Comparison of ENCODE assay signal across 1 cellular context in the genomic region with DNA sequence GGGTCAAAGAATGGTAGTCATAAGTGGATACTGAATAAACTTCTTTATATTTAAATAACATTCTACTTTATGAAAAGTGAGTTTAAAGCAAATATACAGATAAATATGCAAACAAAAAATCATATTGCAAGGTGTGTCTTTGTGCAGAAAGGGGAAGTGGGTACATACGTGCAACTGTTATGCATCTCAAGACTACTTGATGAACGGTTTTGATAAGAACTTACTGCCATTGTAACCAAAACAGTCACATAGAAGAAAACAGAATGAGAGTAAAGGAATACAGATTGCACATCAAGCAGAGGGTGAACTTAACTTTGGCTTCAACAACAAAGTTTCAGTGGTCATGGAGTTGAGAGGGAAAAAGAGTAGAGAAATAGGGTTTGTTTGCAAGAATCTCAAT.
TF ChIP-seq lines count a peak whose summit lies in the region.

No MANE protein-coding gene starts in this region.

TF ChIP-seq in GM12878, 131 proteins besides CTCF, POLR2A, EP300 and RAD21 (continued from another document):
- TF ChIP-seq, protein P1, sequence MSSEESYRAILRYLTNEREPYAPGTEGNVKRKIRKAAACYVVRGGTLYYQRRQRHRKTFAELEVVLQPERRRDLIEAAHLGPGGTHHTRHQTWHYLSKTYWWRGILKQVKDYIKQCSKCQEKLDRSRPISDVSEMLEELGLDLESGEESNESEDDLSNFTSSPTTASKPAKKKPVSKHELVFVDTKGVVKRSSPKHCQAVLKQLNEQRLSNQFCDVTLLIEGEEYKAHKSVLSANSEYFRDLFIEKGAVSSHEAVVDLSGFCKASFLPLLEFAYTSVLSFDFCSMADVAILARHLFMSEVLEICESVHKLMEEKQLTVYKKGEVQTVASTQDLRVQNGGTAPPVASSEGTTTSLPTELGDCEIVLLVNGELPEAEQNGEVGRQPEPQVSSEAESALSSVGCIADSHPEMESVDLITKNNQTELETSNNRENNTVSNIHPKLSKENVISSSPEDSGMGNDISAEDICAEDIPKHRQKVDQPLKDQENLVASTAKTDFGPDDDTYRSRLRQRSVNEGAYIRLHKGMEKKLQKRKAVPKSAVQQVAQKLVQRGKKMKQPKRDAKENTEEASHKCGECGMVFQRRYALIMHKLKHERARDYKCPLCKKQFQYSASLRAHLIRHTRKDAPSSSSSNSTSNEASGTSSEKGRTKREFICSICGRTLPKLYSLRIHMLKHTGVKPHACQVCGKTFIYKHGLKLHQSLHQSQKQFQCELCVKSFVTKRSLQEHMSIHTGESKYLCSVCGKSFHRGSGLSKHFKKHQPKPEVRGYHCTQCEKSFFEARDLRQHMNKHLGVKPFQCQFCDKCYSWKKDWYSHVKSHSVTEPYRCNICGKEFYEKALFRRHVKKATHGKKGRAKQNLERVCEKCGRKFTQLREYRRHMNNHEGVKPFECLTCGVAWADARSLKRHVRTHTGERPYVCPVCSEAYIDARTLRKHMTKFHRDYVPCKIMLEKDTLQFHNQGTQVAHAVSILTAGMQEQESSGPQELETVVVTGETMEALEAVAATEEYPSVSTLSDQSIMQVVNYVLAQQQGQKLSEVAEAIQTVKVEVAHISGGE (CRISPR knock-in tag; IDR thresholded peaks at IDR 0.05): no peak
- TF ChIP-seq, protein P2, sequence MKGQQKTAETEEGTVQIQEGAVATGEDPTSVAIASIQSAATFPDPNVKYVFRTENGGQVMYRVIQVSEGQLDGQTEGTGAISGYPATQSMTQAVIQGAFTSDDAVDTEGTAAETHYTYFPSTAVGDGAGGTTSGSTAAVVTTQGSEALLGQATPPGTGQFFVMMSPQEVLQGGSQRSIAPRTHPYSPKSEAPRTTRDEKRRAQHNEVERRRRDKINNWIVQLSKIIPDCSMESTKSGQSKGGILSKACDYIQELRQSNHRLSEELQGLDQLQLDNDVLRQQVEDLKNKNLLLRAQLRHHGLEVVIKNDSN (IDR thresholded peaks at IDR 0.05; ENCODE audit: borderline replicate concordance, extremely low read length, insufficient read depth, low read depth, low read length): no peak
- TF ChIP-seq, protein P3, sequence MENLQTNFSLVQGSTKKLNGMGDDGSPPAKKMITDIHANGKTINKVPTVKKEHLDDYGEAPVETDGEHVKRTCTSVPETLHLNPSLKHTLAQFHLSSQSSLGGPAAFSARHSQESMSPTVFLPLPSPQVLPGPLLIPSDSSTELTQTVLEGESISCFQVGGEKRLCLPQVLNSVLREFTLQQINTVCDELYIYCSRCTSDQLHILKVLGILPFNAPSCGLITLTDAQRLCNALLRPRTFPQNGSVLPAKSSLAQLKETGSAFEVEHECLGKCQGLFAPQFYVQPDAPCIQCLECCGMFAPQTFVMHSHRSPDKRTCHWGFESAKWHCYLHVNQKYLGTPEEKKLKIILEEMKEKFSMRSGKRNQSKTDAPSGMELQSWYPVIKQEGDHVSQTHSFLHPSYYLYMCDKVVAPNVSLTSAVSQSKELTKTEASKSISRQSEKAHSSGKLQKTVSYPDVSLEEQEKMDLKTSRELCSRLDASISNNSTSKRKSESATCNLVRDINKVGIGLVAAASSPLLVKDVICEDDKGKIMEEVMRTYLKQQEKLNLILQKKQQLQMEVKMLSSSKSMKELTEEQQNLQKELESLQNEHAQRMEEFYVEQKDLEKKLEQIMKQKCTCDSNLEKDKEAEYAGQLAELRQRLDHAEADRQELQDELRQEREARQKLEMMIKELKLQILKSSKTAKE (IDR thresholded peaks at IDR 0.05; ENCODE audit: low read depth, poor library complexity, severe bottlenecking): no peak
- no peak for TF ChIP-seq NFIC (IDR thresholded peaks at IDR 0.05; ENCODE audit: low read depth, low read length)
- no peak for TF ChIP-seq HDAC6 (IDR thresholded peaks at IDR 0.05; ENCODE audit: unreplicated experiment)
- no peak for TF ChIP-seq NR2C2 (IDR thresholded peaks at IDR 0.05; ENCODE audit: borderline replicate concordance, control insufficient read depth, insufficient read length, low read depth)
- TF ChIP-seq, protein P4, sequence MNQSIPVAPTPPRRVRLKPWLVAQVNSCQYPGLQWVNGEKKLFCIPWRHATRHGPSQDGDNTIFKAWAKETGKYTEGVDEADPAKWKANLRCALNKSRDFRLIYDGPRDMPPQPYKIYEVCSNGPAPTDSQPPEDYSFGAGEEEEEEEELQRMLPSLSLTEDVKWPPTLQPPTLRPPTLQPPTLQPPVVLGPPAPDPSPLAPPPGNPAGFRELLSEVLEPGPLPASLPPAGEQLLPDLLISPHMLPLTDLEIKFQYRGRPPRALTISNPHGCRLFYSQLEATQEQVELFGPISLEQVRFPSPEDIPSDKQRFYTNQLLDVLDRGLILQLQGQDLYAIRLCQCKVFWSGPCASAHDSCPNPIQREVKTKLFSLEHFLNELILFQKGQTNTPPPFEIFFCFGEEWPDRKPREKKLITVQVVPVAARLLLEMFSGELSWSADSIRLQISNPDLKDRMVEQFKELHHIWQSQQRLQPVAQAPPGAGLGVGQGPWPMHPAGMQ (IDR thresholded peaks at IDR 0.05; ENCODE audit: borderline replicate concordance): no peak
- no peak for TF ChIP-seq CEBPB (IDR thresholded peaks at IDR 0.05; ENCODE audit: borderline replicate concordance in 1 of 2, low read depth in 2 of 2, low read length in 2 of 2)
- TF ChIP-seq, protein P5, sequence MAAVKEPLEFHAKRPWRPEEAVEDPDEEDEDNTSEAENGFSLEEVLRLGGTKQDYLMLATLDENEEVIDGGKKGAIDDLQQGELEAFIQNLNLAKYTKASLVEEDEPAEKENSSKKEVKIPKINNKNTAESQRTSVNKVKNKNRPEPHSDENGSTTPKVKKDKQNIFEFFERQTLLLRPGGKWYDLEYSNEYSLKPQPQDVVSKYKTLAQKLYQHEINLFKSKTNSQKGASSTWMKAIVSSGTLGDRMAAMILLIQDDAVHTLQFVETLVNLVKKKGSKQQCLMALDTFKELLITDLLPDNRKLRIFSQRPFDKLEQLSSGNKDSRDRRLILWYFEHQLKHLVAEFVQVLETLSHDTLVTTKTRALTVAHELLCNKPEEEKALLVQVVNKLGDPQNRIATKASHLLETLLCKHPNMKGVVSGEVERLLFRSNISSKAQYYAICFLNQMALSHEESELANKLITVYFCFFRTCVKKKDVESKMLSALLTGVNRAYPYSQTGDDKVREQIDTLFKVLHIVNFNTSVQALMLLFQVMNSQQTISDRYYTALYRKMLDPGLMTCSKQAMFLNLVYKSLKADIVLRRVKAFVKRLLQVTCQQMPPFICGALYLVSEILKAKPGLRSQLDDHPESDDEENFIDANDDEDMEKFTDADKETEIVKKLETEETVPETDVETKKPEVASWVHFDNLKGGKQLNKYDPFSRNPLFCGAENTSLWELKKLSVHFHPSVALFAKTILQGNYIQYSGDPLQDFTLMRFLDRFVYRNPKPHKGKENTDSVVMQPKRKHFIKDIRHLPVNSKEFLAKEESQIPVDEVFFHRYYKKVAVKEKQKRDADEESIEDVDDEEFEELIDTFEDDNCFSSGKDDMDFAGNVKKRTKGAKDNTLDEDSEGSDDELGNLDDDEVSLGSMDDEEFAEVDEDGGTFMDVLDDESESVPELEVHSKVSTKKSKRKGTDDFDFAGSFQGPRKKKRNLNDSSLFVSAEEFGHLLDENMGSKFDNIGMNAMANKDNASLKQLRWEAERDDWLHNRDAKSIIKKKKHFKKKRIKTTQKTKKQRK (IDR thresholded peaks at IDR 0.05; ENCODE audit: low read depth, low read length): no peak
- no peak for TF ChIP-seq YBX1 (IDR thresholded peaks at IDR 0.05)
- peak; percentile 46; the same call in 1 of the 2 replicates for TF ChIP-seq DPF2 (IDR thresholded peaks at IDR 0.05)
- no peak for TF ChIP-seq MXI1 (IDR thresholded peaks at IDR 0.05; ENCODE audit: low read depth, low read length)
- TF ChIP-seq, protein P6, sequence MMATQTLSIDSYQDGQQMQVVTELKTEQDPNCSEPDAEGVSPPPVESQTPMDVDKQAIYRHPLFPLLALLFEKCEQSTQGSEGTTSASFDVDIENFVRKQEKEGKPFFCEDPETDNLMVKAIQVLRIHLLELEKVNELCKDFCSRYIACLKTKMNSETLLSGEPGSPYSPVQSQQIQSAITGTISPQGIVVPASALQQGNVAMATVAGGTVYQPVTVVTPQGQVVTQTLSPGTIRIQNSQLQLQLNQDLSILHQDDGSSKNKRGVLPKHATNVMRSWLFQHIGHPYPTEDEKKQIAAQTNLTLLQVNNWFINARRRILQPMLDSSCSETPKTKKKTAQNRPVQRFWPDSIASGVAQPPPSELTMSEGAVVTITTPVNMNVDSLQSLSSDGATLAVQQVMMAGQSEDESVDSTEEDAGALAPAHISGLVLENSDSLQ (IDR thresholded peaks at IDR 0.05): no peak
- TF ChIP-seq CHD1 (IDR thresholded peaks at IDR 0.05; ENCODE audit: low read depth, low read length): no peak
- TF ChIP-seq, protein P7, sequence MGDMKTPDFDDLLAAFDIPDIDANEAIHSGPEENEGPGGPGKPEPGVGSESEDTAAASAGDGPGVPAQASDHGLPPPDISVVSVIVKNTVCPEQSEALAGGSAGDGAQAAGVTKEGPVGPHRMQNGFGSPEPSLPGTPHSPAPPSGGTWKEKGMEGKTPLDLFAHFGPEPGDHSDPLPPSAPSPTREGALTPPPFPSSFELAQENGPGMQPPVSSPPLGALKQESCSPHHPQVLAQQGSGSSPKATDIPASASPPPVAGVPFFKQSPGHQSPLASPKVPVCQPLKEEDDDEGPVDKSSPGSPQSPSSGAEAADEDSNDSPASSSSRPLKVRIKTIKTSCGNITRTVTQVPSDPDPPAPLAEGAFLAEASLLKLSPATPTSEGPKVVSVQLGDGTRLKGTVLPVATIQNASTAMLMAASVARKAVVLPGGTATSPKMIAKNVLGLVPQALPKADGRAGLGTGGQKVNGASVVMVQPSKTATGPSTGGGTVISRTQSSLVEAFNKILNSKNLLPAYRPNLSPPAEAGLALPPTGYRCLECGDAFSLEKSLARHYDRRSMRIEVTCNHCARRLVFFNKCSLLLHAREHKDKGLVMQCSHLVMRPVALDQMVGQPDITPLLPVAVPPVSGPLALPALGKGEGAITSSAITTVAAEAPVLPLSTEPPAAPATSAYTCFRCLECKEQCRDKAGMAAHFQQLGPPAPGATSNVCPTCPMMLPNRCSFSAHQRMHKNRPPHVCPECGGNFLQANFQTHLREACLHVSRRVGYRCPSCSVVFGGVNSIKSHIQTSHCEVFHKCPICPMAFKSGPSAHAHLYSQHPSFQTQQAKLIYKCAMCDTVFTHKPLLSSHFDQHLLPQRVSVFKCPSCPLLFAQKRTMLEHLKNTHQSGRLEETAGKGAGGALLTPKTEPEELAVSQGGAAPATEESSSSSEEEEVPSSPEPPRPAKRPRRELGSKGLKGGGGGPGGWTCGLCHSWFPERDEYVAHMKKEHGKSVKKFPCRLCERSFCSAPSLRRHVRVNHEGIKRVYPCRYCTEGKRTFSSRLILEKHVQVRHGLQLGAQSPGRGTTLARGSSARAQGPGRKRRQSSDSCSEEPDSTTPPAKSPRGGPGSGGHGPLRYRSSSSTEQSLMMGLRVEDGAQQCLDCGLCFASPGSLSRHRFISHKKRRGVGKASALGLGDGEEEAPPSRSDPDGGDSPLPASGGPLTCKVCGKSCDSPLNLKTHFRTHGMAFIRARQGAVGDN (IDR thresholded peaks at IDR 0.05): no peak
- TF ChIP-seq, protein P8, sequence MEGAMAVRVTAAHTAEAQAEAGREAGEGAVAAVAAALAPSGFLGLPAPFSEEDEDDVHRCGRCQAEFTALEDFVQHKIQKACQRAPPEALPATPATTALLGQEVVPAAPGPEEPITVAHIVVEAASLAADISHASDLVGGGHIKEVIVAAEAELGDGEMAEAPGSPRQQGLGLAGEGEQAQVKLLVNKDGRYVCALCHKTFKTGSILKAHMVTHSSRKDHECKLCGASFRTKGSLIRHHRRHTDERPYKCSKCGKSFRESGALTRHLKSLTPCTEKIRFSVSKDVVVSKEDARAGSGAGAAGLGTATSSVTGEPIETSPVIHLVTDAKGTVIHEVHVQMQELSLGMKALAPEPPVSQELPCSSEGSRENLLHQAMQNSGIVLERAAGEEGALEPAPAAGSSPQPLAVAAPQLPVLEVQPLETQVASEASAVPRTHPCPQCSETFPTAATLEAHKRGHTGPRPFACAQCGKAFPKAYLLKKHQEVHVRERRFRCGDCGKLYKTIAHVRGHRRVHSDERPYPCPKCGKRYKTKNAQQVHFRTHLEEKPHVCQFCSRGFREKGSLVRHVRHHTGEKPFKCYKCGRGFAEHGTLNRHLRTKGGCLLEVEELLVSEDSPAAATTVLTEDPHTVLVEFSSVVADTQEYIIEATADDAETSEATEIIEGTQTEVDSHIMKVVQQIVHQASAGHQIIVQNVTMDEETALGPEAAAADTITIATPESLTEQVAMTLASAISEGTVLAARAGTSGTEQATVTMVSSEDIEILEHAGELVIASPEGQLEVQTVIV (IDR thresholded peaks at IDR 0.05; ENCODE audit: borderline replicate concordance, partially characterized antibody): no peak
- peak; percentile 36; the same call in 1 of the 2 replicates for TF ChIP-seq RUNX3 (IDR thresholded peaks at IDR 0.05; ENCODE audit: low read length)
- no peak for TF ChIP-seq ZNF384 (IDR thresholded peaks at IDR 0.05; ENCODE audit: borderline replicate concordance, low read depth, low read length)
- TF ChIP-seq MYB (IDR thresholded peaks at IDR 0.05; ENCODE audit: borderline replicate concordance, low read depth, low read length): no peak
- no peak for TF ChIP-seq SMAD5 (IDR thresholded peaks at IDR 0.05; ENCODE audit: low read depth)
- TF ChIP-seq BMI1 (IDR thresholded peaks at IDR 0.05; ENCODE audit: borderline replicate concordance): no peak
- TF ChIP-seq, protein P9, sequence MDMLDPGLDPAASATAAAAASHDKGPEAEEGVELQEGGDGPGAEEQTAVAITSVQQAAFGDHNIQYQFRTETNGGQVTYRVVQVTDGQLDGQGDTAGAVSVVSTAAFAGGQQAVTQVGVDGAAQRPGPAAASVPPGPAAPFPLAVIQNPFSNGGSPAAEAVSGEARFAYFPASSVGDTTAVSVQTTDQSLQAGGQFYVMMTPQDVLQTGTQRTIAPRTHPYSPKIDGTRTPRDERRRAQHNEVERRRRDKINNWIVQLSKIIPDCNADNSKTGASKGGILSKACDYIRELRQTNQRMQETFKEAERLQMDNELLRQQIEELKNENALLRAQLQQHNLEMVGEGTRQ (IDR thresholded peaks at IDR 0.05; ENCODE audit: borderline replicate concordance, low read depth, low read length): no peak
- TF ChIP-seq YY1 (IDR thresholded peaks at IDR 0.05; ENCODE audit: low read depth, low read length): no peak
